In the genomic region with DNA sequence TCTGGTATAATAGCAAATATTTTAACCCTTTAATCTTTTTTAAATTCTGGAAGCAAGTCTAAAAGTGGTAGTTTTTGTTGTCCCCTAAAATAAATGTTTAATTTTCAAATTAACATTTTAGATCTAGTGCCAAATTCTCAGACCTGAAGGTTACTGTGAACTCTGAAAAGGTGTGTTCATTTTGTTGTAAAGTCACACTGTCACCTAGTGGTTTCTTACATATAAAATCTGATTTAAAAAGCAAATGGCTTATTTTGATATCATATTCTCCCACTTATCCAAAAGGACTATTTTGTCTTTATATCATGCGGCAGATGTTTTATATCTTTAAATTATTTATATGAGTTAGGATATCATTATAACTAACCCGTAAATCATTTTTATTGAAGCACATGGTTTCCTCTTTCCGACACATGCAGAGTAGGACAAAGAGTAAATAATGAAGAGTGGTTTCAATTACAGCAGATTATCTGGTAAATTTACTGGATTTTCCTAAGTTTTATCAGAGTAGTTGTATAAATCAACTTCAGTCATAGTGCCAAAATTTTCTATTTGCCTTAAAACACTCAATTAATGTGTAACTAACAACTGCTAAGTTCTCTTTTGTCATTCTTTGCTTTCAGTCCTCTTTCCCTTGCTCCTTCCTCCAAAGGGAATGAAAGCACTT, we compare ENCODE assay signal across 1 cellular context.
TF ChIP-seq lines count a peak whose summit lies in the region.

No MANE protein-coding gene starts in this region.

TF ChIP-seq in HCT116, 20 proteins besides CTCF, POLR2A, EP300 and RAD21 (continued from another document):
- TF ChIP-seq, protein P1, sequence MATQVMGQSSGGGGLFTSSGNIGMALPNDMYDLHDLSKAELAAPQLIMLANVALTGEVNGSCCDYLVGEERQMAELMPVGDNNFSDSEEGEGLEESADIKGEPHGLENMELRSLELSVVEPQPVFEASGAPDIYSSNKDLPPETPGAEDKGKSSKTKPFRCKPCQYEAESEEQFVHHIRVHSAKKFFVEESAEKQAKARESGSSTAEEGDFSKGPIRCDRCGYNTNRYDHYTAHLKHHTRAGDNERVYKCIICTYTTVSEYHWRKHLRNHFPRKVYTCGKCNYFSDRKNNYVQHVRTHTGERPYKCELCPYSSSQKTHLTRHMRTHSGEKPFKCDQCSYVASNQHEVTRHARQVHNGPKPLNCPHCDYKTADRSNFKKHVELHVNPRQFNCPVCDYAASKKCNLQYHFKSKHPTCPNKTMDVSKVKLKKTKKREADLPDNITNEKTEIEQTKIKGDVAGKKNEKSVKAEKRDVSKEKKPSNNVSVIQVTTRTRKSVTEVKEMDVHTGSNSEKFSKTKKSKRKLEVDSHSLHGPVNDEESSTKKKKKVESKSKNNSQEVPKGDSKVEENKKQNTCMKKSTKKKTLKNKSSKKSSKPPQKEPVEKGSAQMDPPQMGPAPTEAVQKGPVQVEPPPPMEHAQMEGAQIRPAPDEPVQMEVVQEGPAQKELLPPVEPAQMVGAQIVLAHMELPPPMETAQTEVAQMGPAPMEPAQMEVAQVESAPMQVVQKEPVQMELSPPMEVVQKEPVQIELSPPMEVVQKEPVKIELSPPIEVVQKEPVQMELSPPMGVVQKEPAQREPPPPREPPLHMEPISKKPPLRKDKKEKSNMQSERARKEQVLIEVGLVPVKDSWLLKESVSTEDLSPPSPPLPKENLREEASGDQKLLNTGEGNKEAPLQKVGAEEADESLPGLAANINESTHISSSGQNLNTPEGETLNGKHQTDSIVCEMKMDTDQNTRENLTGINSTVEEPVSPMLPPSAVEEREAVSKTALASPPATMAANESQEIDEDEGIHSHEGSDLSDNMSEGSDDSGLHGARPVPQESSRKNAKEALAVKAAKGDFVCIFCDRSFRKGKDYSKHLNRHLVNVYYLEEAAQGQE (IDR thresholded peaks at IDR 0.05; ENCODE audit: low read depth), result no peak
- TF ChIP-seq POLR2AphosphoS5 (IDR thresholded peaks at IDR 0.05; ENCODE audit: low read depth, low read length), result no peak
- no peak for TF ChIP-seq EGR1 (IDR thresholded peaks at IDR 0.05; ENCODE audit: low read depth)
- no peak for TF ChIP-seq EZH2phosphoT487 (IDR thresholded peaks at IDR 0.05; ENCODE audit: borderline replicate concordance)
- no peak for TF ChIP-seq CBX3 (IDR thresholded peaks at IDR 0.05; ENCODE audit: low read depth)
- TF ChIP-seq SP1 (IDR thresholded peaks at IDR 0.05; ENCODE audit: low read depth), result no peak
- TF ChIP-seq SRF (IDR thresholded peaks at IDR 0.05; ENCODE audit: low read depth), result no peak
- TF ChIP-seq TCF7L2 (IDR thresholded peaks at IDR 0.05; ENCODE audit: borderline replicate concordance, extremely low read depth, insufficient read depth, insufficient read length), result no peak
- TF ChIP-seq CEBPB (IDR thresholded peaks at IDR 0.05; ENCODE audit: low read depth), result no peak
- TF ChIP-seq SIN3A (IDR thresholded peaks at IDR 0.05; ENCODE audit: low read depth), result no peak
